In genomic region chr6:154510144-154510905, GRCh38 we compare ENCODE assay signal across 1 cellular context.
TF ChIP-seq lines count a peak whose summit lies in the region.

Gene CNKSR3 (minus strand): TSS chr6:154510685. CDS start chr6:154510114, 571 bp downstream.

TF ChIP-seq in WTC11, 78 proteins besides CTCF, POLR2A, EP300 and RAD21 (continued from another document and continues in another):
- TF ChIP-seq ZNF532 (CRISPR knock-in tag; IDR thresholded peaks at IDR 0.05; ENCODE audit: borderline replicate concordance) (no peak), ZNF396 (CRISPR knock-in tag; IDR thresholded peaks at IDR 0.05; ENCODE audit: borderline replicate concordance) (no peak), NFATC4 (CRISPR knock-in tag; IDR thresholded peaks at IDR 0.05) (no peak), ELF4 (CRISPR knock-in tag; IDR thresholded peaks at IDR 0.05; ENCODE audit: low read depth) (no peak), ZNF317 (CRISPR knock-in tag; IDR thresholded peaks at IDR 0.05; ENCODE audit: borderline replicate concordance, low read depth) (no peak), ZMAT4 (CRISPR knock-in tag; IDR thresholded peaks at IDR 0.05) (no peak), FOXP4 (CRISPR knock-in tag; IDR thresholded peaks at IDR 0.05) (peak; percentile 85), CREM (CRISPR knock-in tag; IDR thresholded peaks at IDR 0.05) (no peak), ZNF219 (CRISPR knock-in tag; IDR thresholded peaks at IDR 0.05; ENCODE audit: borderline replicate concordance) (no peak), MXD4 (CRISPR knock-in tag; IDR thresholded peaks at IDR 0.05; ENCODE audit: borderline replicate concordance) (no peak), SOX15 (CRISPR knock-in tag; IDR thresholded peaks at IDR 0.05) (no peak), ZBTB21 (CRISPR knock-in tag; IDR thresholded peaks at IDR 0.05; ENCODE audit: borderline replicate concordance) (0 out of 2 replicates have a peak, but pooled peaks have one; percentile 39), ZNF232 (CRISPR knock-in tag; IDR thresholded peaks at IDR 0.05) (no peak), TEAD4 (CRISPR knock-in tag; IDR thresholded peaks at IDR 0.05) (no peak), E2F5 (CRISPR knock-in tag; IDR thresholded peaks at IDR 0.05) (no peak), PREB (CRISPR knock-in tag; IDR thresholded peaks at IDR 0.05; ENCODE audit: borderline replicate concordance) (peak; percentile 51; the same call in 1 of the 2 replicates), GRHL2 (CRISPR knock-in tag; IDR thresholded peaks at IDR 0.05; ENCODE audit: insufficient replicate concordance, severe bottlenecking) (no peak), ZNF138 (CRISPR knock-in tag; conservative IDR thresholded peaks at IDR 0.05) (no peak), ZNF423 (CRISPR knock-in tag; IDR thresholded peaks at IDR 0.05) (peak; percentile 66; the same call in 1 of the 2 replicates), ZNF263 (CRISPR knock-in tag; IDR thresholded peaks at IDR 0.05; ENCODE audit: low read depth) (no peak; the same call in none of the 2 replicates), MAX (CRISPR knock-in tag; IDR thresholded peaks at IDR 0.05) (peak; percentile 89), MYBL2 (CRISPR knock-in tag; IDR thresholded peaks at IDR 0.05) (peak; percentile 82), SMAD4 (CRISPR knock-in tag; IDR thresholded peaks at IDR 0.05) (no peak), E2F4 (CRISPR knock-in tag; IDR thresholded peaks at IDR 0.05; ENCODE audit: borderline replicate concordance, low read depth) (no peak), PRRX2 (CRISPR knock-in tag; IDR thresholded peaks at IDR 0.05) (no peak), ETV6 (CRISPR knock-in tag; IDR thresholded peaks at IDR 0.05) (peak; percentile 89; the same call in 1 of the 2 replicates), USF2 (CRISPR knock-in tag; IDR thresholded peaks at IDR 0.05) (no peak), NR2C2 (CRISPR knock-in tag; IDR thresholded peaks at IDR 0.05) (no peak), ATF2 (CRISPR knock-in tag; IDR thresholded peaks at IDR 0.05; ENCODE audit: borderline replicate concordance, low read depth) (no peak), ATF1 (CRISPR knock-in tag; IDR thresholded peaks at IDR 0.05) (no peak), ESRRA (CRISPR knock-in tag; IDR thresholded peaks at IDR 0.05; ENCODE audit: borderline replicate concordance) (peak; percentile 85), SP1 (CRISPR knock-in tag; conservative IDR thresholded peaks at IDR 0.05) (peak; percentile 61; the same call in 1 of the 2 replicates), HMGA2 (CRISPR knock-in tag; IDR thresholded peaks at IDR 0.05) (no peak), RORB (CRISPR knock-in tag; IDR thresholded peaks at IDR 0.05) (no peak), USF1 (CRISPR knock-in tag; IDR thresholded peaks at IDR 0.05) (0 out of 2 replicates have a peak, but pooled peaks have one; percentile 31), NR3C1 (CRISPR knock-in tag; conservative IDR thresholded peaks at IDR 0.05; ENCODE audit: low read depth) (no peak), ZNF121 (CRISPR knock-in tag; IDR thresholded peaks at IDR 0.05) (no peak), MLX (CRISPR knock-in tag; IDR thresholded peaks at IDR 0.05) (no peak), FOXP1 (CRISPR knock-in tag; IDR thresholded peaks at IDR 0.05; ENCODE audit: borderline replicate concordance) (peak; percentile 82), OVOL2 (CRISPR knock-in tag; IDR thresholded peaks at IDR 0.05; ENCODE audit: borderline replicate concordance) (no peak), ATF3 (CRISPR knock-in tag; conservative IDR thresholded peaks at IDR 0.05) (no peak), FOXJ3 (CRISPR knock-in tag; IDR thresholded peaks at IDR 0.05; ENCODE audit: borderline replicate concordance) (no peak), NR1H2 (CRISPR knock-in tag; IDR thresholded peaks at IDR 0.05) (no peak), SMAD3 (CRISPR knock-in tag; IDR thresholded peaks at IDR 0.05; ENCODE audit: borderline replicate concordance) (no peak), FOXK1 (CRISPR knock-in tag; IDR thresholded peaks at IDR 0.05) (peak; percentile 54; the same call in 1 of the 2 replicates), AFF4 (CRISPR knock-in tag; IDR thresholded peaks at IDR 0.05; ENCODE audit: borderline replicate concordance) (no peak)
